Comparison of ENCODE assay signal across 26 cellular contexts in genomic region chr6:26307830-26308229, GRCh38. TPM values are rescaled to one million over a fixed set of nuclear protein-coding genes. Genes with fewer than 3 reads are reported as not detected.
DNase-seq lines count a peak whose midpoint lies in the region; TF ChIP-seq lines count a peak whose summit lies in the region.
"Had no signal": no experiment of that assay in that cellular context is flagged by ENCODE, and none has a peak within 500 bp of the region (broad histone marks: within the 10 kb centered on the region; RNA-seq: fewer than 3 reads in every experiment).

No MANE protein-coding gene starts in this region.

- POLR2A ChIA-PET in CD4-positive, alpha-beta memory T cell (lab: Charles Lee; ENCODE audit: partially characterized antibody), result interaction anchor here (0.8 to 3.5 kb wide), 10 partner anchors 14 to 225 kb away, joined by 3 to 18 read pairs (median 4); a partner anchor contains a TSS

- DNase-seq in CD4-positive, alpha-beta memory T cell, result no peak
- DNase-seq in EL (peak; percentile 50), RPMI7951 (ENCODE audit: low read depth) (peak; percentile 71), endothelial cell (ENCODE audit: low spot score) (no peak), head of caudate nucleus (no peak), activated T-cell treated with anti-CD3 and anti-CD28 coated beads for 4 hours (no peak), dorsolateral prefrontal cortex (no peak)
- DNase-seq: activated CD4-positive, alpha-beta T cell treated with anti-CD3 and anti-CD28 coated beads for 36 hours; activated naive CD4-positive, alpha-beta T cell treated with anti-CD3 and anti-CD28 coated beads, Interleukin-2, amount 50 U/mL, for 16 hours; anterior cingulate cortex; cortex of kidney; hippocampal formation; left lung; mesendoderm; NCI-H1105 treated with DMSO at 0.1 percent for 48 hours; NCI-H1930; NCI-H526; nucleus accumbens; psoas muscle; stimulated activated naive B cell treated with anti-CD40 and anti-IgM and Interleukin-4, amounts not matched to agents 10 μg/mL and 1 μg/mL and 100 μg/mL, for 72 hours; T-helper 1 cell; upper lobe of right lung had no signal

- no peaks in the 10 kb centered on the region for H3K27me3 ChIP-seq in CD4-positive, alpha-beta memory T cell (ENCODE audit: insufficient read depth, low read length)
- H3K27me3 ChIP-seq in dorsolateral prefrontal cortex, result no peaks in the 10 kb centered on the region
- H3K27me3 ChIP-seq: cardiac muscle cell, gastroesophageal sphincter, left lung, suprapubic skin, upper lobe of right lung had no signal

- CTCF ChIA-PET in CD4-positive, alpha-beta memory T cell (lab: Charles Lee; ENCODE audit: partially characterized antibody), result interaction anchor here (2.4 kb wide), 1 partner anchor 16 kb away, joined by 5 read pairs; no protein-coding TSS in a partner anchor

- TF ChIP-seq CTCF in endothelial cell (IDR thresholded peaks at IDR 0.05; ENCODE audit: unreplicated experiment) (no peak), dorsolateral prefrontal cortex (IDR thresholded peaks at IDR 0.05 in 54 of 56, conservative IDR thresholded peaks at IDR 0.05 in 2 of 56; ENCODE audit: low read depth in 1 of 56, partially characterized antibody in 56 of 56) (no peak)

- peaks cover 0 to 25% (median 0%) of the 10 kb centered on the region in 8 donors for H3K9me3 Mint-ChIP-seq in CD4-positive, alpha-beta memory T cell
- H3K9me3 Mint-ChIP-seq in endothelial cell (ENCODE audit: unreplicated experiment), result no peaks in the 10 kb centered on the region
- H3K9me3 Mint-ChIP-seq: activated T-helper 1 cell treated with anti-CD3 and anti-CD28 coated beads, Interleukin-12 subunit alpha, Interleukin-12 subunit beta, Interleukin-2, Interleukin-4 antibody, amounts not matched to agents 30 ng/mL and 10 ng/mL and 1 ng/mL, durations not matched to agents 14 hours and 24 hours and 36 hours had no signal

- peaks cover 37% of the 10 kb centered on the region for H3K4me1 ChIP-seq in CD4-positive, alpha-beta memory T cell (ENCODE audit: insufficient read depth, low read length)
- H3K4me1 ChIP-seq: psoas muscle had no signal

- intact Hi-C loops in CD4-positive, alpha-beta memory T cell (cut with micrococcal nuclease), result no loop called here
- intact Hi-C loops in head of caudate nucleus (cut with DNase I) (no loop called here), dorsolateral prefrontal cortex (cut with DNase I) (loop anchor here in 1 of 2 donors (10.0 kb wide), 1 partner anchor 1167 kb away; the partner anchor contains the start of gene ZNF184)

- no peak overlapping the region for H3K4me3 Mint-ChIP-seq in CD4-positive, alpha-beta memory T cell
- H3K4me3 Mint-ChIP-seq in endothelial cell (ENCODE audit: unreplicated experiment), result no peak overlapping the region
- H3K4me3 Mint-ChIP-seq: activated CD4-positive, alpha-beta T cell treated with anti-CD3 and anti-CD28 coated beads for 36 hours; activated T-helper 1 cell treated with anti-CD3 and anti-CD28 coated beads, Interleukin-12 subunit alpha, Interleukin-12 subunit beta, Interleukin-2, Interleukin-4 antibody, amounts not matched to agents 30 ng/mL and 10 ng/mL and 1 ng/mL, durations not matched to agents 14 hours and 24 hours and 36 hours; stimulated activated naive B cell treated with anti-CD40 and anti-IgM and Interleukin-4, amounts not matched to agents 10 μg/mL and 1 μg/mL and 100 μg/mL, for 72 hours had no signal

- H3K27me3 Mint-ChIP-seq in CD4-positive, alpha-beta memory T cell, result peaks cover 0 to 6% of the 10 kb centered on the region in 2 donors
- H3K27me3 Mint-ChIP-seq in endothelial cell (ENCODE audit: unreplicated experiment), result peaks cover 9% of the 10 kb centered on the region

- peaks cover 35 to 69% (median 52%) of the 10 kb centered on the region in 4 donors for H3K4me1 Mint-ChIP-seq in CD4-positive, alpha-beta memory T cell
- peaks cover 16% of the 10 kb centered on the region for H3K4me1 Mint-ChIP-seq in endothelial cell (ENCODE audit: unreplicated experiment)

- H3K9me3 ChIP-seq in CD4-positive, alpha-beta memory T cell (ENCODE audit: control insufficient read depth in 1 of 2, low read length in 2 of 2), result no peaks in the 10 kb centered on the region
- H3K9me3 ChIP-seq: gastroesophageal sphincter, left lung, psoas muscle, suprapubic skin, upper lobe of right lung had no signal

- no peak overlapping the region for H3K4me3 ChIP-seq in CD4-positive, alpha-beta memory T cell (ENCODE audit: low read length in 2 of 2)
- H3K4me3 ChIP-seq in dorsolateral prefrontal cortex, result no peak overlapping the region
- H3K4me3 ChIP-seq: cardiac muscle cell, gastroesophageal sphincter, left lung, psoas muscle, suprapubic skin, upper lobe of right lung had no signal

- H3K36me3 Mint-ChIP-seq in CD4-positive, alpha-beta memory T cell, result peaks cover 0 to 22% of the 10 kb centered on the region in 2 donors
- no peaks in the 10 kb centered on the region for H3K36me3 Mint-ChIP-seq in endothelial cell (ENCODE audit: low read depth, unreplicated experiment)

- no peak overlapping the region for H3K27ac ChIP-seq in CD4-positive, alpha-beta memory T cell (ENCODE audit: low read depth, low read length)
- no peak overlapping the region for H3K27ac ChIP-seq in dorsolateral prefrontal cortex
- H3K27ac ChIP-seq: cardiac muscle cell, gastroesophageal sphincter, left lung, psoas muscle, suprapubic skin, upper lobe of right lung had no signal

- no peaks in the 10 kb centered on the region for H3K36me3 ChIP-seq in CD4-positive, alpha-beta memory T cell (ENCODE audit: insufficient read depth, low read length)
- H3K36me3 ChIP-seq: cardiac muscle cell, gastroesophageal sphincter, left lung, suprapubic skin, upper lobe of right lung had no signal

- peak overlapping the region in 4 of 7 donors; percentile 27 to 74 (median 57) for H3K27ac Mint-ChIP-seq in CD4-positive, alpha-beta memory T cell
- peak overlapping the region; percentile 43 for H3K27ac Mint-ChIP-seq in endothelial cell (ENCODE audit: unreplicated experiment)
- H3K27ac Mint-ChIP-seq: activated CD4-positive, alpha-beta T cell treated with anti-CD3 and anti-CD28 coated beads for 36 hours; activated T-helper 1 cell treated with anti-CD3 and anti-CD28 coated beads, Interleukin-12 subunit alpha, Interleukin-12 subunit beta, Interleukin-2, Interleukin-4 antibody, amounts not matched to agents 30 ng/mL and 10 ng/mL and 1 ng/mL, durations not matched to agents 14 hours and 24 hours and 36 hours; stimulated activated naive B cell treated with anti-CD40 and anti-IgM and Interleukin-4, amounts not matched to agents 10 μg/mL and 1 μg/mL and 100 μg/mL, for 72 hours had no signal

RNA-seq across cellular contexts. Expression of gene BTN3A2, which starts 57.2 kb away (rescaled TPM):
- total RNA-seq in CD4-positive, alpha-beta memory T cell, result 100 to 1,000 TPM; 315 to 323 TPM
- 100 to 1,000 TPM in 1 of 2 donors, 10 to 100 TPM in 1; 68.1 to 126 TPM for polyA plus RNA-seq in CD4-positive, alpha-beta memory T cell
- total RNA-seq in RPMI7951 (2014; rRNA removed; shearing (Covaris generic)), result 4.8 and 6.5 TPM in 2 replicates
- total RNA-seq in endothelial cell (ENCODE audit: unreplicated experiment) (8.2 TPM), dorsolateral prefrontal cortex (10 to 100 TPM in 56 of 120 experiments, 1 to 10 TPM in 64; 3.8 to 30.1 (median 9.7) TPM)

Comparison
In these comparisons a context has a peak if more than half of its experiments do, and no peak if none do; other contexts are left out.
1. DNase-seq: peak in EL (single experiment) and RPMI7951 (single experiment); none in CD4-positive, alpha-beta memory T cell (0 of 5), endothelial cell (single experiment), head of caudate nucleus (0 of 42), activated T-cell treated with anti-CD3 and anti-CD28 coated beads for 4 hours (single experiment) and dorsolateral prefrontal cortex (0 of 10).
2. RNA of gene BTN3A2, which starts 57.2 kb away (total RNA-seq): 315 to 323 TPM in CD4-positive, alpha-beta memory T cell; 3.8 to 30.1 TPM in dorsolateral prefrontal cortex, 8.2 TPM in endothelial cell (single experiment) and 4.8 to 6.5 TPM in RPMI7951; every median in the first group is over 10 times any median in the second.